In the genomic region with DNA sequence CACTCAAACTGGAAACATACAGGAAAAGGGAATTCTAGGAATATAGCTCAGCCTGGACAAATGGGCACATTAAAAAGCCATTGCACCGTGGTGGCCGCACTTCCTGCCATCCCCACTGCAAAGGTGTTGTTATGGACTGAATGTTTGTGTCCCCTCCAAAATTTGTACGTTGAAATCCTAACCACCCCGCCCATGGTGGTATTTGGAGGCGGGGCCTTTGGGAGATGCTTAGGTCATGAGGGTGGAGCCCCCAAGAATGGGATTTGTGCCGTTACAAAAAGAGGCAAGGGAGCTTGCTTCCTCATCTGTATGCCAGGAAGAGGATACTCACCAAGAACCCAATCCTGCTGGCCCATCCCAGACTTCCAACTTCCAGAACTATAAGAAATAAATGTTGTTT, we compare ENCODE assay signal across 1 cellular context.
TF ChIP-seq lines count a peak whose summit lies in the region.

No MANE protein-coding gene starts in this region.

TF ChIP-seq in K562, 482 proteins besides CTCF, POLR2A, EP300 and RAD21 (continued from another document and continues in another):
- TF ChIP-seq, protein P1, sequence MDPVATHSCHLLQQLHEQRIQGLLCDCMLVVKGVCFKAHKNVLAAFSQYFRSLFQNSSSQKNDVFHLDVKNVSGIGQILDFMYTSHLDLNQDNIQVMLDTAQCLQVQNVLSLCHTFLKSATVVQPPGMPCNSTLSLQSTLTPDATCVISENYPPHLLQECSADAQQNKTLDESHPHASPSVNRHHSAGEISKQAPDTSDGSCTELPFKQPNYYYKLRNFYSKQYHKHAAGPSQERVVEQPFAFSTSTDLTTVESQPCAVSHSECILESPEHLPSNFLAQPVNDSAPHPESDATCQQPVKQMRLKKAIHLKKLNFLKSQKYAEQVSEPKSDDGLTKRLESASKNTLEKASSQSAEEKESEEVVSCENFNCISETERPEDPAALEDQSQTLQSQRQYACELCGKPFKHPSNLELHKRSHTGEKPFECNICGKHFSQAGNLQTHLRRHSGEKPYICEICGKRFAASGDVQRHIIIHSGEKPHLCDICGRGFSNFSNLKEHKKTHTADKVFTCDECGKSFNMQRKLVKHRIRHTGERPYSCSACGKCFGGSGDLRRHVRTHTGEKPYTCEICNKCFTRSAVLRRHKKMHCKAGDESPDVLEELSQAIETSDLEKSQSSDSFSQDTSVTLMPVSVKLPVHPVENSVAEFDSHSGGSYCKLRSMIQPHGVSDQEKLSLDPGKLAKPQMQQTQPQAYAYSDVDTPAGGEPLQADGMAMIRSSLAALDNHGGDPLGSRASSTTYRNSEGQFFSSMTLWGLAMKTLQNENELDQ (CRISPR knock-in tag; IDR thresholded peaks at IDR 0.05; ENCODE audit: borderline replicate concordance): no peak
- no peak for TF ChIP-seq CBX8 (IDR thresholded peaks at IDR 0.05; ENCODE audit: borderline replicate concordance, extremely low read depth, low read depth, low read length, poor library complexity, severe bottlenecking)
- TF ChIP-seq JUND (IDR thresholded peaks at IDR 0.05; ENCODE audit: borderline replicate concordance, low read depth, low read length): peak; percentile 36; the same call in 1 of the 2 replicates
- no peak; the same call in 2 of the 3 replicates for TF ChIP-seq JUND (tag; IDR thresholded peaks at IDR 0.05; ENCODE audit: borderline replicate concordance, low read depth, low read length)
- TF ChIP-seq FOS (IDR thresholded peaks at IDR 0.05; ENCODE audit: extremely low read depth, insufficient read length): no peak
- no peak for TF ChIP-seq NRF1 (conservative IDR thresholded peaks at IDR 0.05 in 1 of 2, IDR thresholded peaks at IDR 0.05 in 1 of 2)
- no peak for TF ChIP-seq ZBTB1 (CRISPR knock-in tag; IDR thresholded peaks at IDR 0.05; ENCODE audit: borderline replicate concordance, low read depth)
- peak; percentile 24; the same call in 1 of the 2 replicates for TF ChIP-seq RBFOX2 (IDR thresholded peaks at IDR 0.05; ENCODE audit: low read depth, low read length)
- TF ChIP-seq MTF1 (CRISPR knock-in tag; IDR thresholded peaks at IDR 0.05; ENCODE audit: borderline replicate concordance): no peak
- TF ChIP-seq MAZ (CRISPR knock-in tag; conservative IDR thresholded peaks at IDR 0.05 in 1 of 2, IDR thresholded peaks at IDR 0.05 in 1 of 2): 0 out of 4 replicates have a peak, but pooled peaks of 1 of the 2 experiments have one; percentile 12
- no peak for TF ChIP-seq PCBP1 (IDR thresholded peaks at IDR 0.05; ENCODE audit: low read depth, low read length, poor library complexity, severe bottlenecking)
- no peak for TF ChIP-seq BRD4 (IDR thresholded peaks at IDR 0.05)
- TF ChIP-seq NFE2 (IDR thresholded peaks at IDR 0.05; ENCODE audit: low read depth): peak; percentile 12; the same call in 1 of the 2 replicates
- TF ChIP-seq HDAC8 (tag; IDR thresholded peaks at IDR 0.05): no peak
- no peak for TF ChIP-seq POLR2AphosphoS2 (IDR thresholded peaks at IDR 0.05; ENCODE audit: low read length)
- no peak for TF ChIP-seq EP400 (IDR thresholded peaks at IDR 0.05)
- TF ChIP-seq SRF (CRISPR knock-in tag; IDR thresholded peaks at IDR 0.05): 0 out of 4 replicates have a peak, but pooled peaks of 1 of the 2 experiments have one; percentile 29
- no peak for TF ChIP-seq ZFX (CRISPR knock-in tag; IDR thresholded peaks at IDR 0.05)
- TF ChIP-seq POLR3G (IDR thresholded peaks at IDR 0.05; ENCODE audit: extremely low read depth, insufficient read length, insufficient replicate concordance): no peak
- TF ChIP-seq ARNT (IDR thresholded peaks at IDR 0.05): no peak
- TF ChIP-seq ARID3A (IDR thresholded peaks at IDR 0.05; ENCODE audit: borderline replicate concordance, low read depth, low read length): no peak
- no peak for TF ChIP-seq BCOR (IDR thresholded peaks at IDR 0.05)
- TF ChIP-seq DMBX1 (CRISPR knock-in tag; IDR thresholded peaks at IDR 0.05; ENCODE audit: borderline replicate concordance): no peak
- peak; percentile 25; the same call in 1 of the 2 replicates for TF ChIP-seq SMARCA4 (IDR thresholded peaks at IDR 0.05)
- TF ChIP-seq ATF1 (CRISPR knock-in tag; IDR thresholded peaks at IDR 0.05): no peak
- peak; percentile 32; the same call in 1 of the 2 replicates for TF ChIP-seq ATF1 (tag; IDR thresholded peaks at IDR 0.05)
- no peak for TF ChIP-seq SETDB1 (IDR thresholded peaks at IDR 0.05; ENCODE audit: low read length)
- no peak for TF ChIP-seq NFRKB (IDR thresholded peaks at IDR 0.05; ENCODE audit: low read depth)
- no peak for TF ChIP-seq JUNB (CRISPR knock-in tag; conservative IDR thresholded peaks at IDR 0.05)
- no peak for TF ChIP-seq RNF219 (CRISPR knock-in tag; IDR thresholded peaks at IDR 0.05)
- no peak for TF ChIP-seq MYNN (IDR thresholded peaks at IDR 0.05)
- TF ChIP-seq MYNN (CRISPR knock-in tag; IDR thresholded peaks at IDR 0.05): no peak
- TF ChIP-seq FOXJ2 (tag; IDR thresholded peaks at IDR 0.05): no peak
- peak; percentile 65; the same call in 1 of the 2 replicates for TF ChIP-seq ZBTB7A (IDR thresholded peaks at IDR 0.05; ENCODE audit: borderline replicate concordance, control insufficient read depth, low read depth, low read length)
- 0 out of 2 replicates have a peak, but pooled peaks have one; percentile 44 for TF ChIP-seq L3MBTL2 (IDR thresholded peaks at IDR 0.05)
- TF ChIP-seq ZNF695 (CRISPR knock-in tag; IDR thresholded peaks at IDR 0.05): no peak
- TF ChIP-seq, protein P2, sequence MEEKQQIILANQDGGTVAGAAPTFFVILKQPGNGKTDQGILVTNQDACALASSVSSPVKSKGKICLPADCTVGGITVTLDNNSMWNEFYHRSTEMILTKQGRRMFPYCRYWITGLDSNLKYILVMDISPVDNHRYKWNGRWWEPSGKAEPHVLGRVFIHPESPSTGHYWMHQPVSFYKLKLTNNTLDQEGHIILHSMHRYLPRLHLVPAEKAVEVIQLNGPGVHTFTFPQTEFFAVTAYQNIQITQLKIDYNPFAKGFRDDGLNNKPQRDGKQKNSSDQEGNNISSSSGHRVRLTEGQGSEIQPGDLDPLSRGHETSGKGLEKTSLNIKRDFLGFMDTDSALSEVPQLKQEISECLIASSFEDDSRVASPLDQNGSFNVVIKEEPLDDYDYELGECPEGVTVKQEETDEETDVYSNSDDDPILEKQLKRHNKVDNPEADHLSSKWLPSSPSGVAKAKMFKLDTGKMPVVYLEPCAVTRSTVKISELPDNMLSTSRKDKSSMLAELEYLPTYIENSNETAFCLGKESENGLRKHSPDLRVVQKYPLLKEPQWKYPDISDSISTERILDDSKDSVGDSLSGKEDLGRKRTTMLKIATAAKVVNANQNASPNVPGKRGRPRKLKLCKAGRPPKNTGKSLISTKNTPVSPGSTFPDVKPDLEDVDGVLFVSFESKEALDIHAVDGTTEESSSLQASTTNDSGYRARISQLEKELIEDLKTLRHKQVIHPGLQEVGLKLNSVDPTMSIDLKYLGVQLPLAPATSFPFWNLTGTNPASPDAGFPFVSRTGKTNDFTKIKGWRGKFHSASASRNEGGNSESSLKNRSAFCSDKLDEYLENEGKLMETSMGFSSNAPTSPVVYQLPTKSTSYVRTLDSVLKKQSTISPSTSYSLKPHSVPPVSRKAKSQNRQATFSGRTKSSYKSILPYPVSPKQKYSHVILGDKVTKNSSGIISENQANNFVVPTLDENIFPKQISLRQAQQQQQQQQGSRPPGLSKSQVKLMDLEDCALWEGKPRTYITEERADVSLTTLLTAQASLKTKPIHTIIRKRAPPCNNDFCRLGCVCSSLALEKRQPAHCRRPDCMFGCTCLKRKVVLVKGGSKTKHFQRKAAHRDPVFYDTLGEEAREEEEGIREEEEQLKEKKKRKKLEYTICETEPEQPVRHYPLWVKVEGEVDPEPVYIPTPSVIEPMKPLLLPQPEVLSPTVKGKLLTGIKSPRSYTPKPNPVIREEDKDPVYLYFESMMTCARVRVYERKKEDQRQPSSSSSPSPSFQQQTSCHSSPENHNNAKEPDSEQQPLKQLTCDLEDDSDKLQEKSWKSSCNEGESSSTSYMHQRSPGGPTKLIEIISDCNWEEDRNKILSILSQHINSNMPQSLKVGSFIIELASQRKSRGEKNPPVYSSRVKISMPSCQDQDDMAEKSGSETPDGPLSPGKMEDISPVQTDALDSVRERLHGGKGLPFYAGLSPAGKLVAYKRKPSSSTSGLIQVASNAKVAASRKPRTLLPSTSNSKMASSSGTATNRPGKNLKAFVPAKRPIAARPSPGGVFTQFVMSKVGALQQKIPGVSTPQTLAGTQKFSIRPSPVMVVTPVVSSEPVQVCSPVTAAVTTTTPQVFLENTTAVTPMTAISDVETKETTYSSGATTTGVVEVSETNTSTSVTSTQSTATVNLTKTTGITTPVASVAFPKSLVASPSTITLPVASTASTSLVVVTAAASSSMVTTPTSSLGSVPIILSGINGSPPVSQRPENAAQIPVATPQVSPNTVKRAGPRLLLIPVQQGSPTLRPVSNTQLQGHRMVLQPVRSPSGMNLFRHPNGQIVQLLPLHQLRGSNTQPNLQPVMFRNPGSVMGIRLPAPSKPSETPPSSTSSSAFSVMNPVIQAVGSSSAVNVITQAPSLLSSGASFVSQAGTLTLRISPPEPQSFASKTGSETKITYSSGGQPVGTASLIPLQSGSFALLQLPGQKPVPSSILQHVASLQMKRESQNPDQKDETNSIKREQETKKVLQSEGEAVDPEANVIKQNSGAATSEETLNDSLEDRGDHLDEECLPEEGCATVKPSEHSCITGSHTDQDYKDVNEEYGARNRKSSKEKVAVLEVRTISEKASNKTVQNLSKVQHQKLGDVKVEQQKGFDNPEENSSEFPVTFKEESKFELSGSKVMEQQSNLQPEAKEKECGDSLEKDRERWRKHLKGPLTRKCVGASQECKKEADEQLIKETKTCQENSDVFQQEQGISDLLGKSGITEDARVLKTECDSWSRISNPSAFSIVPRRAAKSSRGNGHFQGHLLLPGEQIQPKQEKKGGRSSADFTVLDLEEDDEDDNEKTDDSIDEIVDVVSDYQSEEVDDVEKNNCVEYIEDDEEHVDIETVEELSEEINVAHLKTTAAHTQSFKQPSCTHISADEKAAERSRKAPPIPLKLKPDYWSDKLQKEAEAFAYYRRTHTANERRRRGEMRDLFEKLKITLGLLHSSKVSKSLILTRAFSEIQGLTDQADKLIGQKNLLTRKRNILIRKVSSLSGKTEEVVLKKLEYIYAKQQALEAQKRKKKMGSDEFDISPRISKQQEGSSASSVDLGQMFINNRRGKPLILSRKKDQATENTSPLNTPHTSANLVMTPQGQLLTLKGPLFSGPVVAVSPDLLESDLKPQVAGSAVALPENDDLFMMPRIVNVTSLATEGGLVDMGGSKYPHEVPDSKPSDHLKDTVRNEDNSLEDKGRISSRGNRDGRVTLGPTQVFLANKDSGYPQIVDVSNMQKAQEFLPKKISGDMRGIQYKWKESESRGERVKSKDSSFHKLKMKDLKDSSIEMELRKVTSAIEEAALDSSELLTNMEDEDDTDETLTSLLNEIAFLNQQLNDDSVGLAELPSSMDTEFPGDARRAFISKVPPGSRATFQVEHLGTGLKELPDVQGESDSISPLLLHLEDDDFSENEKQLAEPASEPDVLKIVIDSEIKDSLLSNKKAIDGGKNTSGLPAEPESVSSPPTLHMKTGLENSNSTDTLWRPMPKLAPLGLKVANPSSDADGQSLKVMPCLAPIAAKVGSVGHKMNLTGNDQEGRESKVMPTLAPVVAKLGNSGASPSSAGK (IDR thresholded peaks at IDR 0.05): peak; percentile 35; the same call in 1 of the 2 replicates
- no peak for TF ChIP-seq UBTF (IDR thresholded peaks at IDR 0.05; ENCODE audit: borderline replicate concordance in 1 of 2, low read depth in 2 of 2, low read length in 2 of 2)
- no peak for TF ChIP-seq MCM7 (IDR thresholded peaks at IDR 0.05)
- no peak for TF ChIP-seq SAP30 (IDR thresholded peaks at IDR 0.05; ENCODE audit: borderline replicate concordance, insufficient read depth, low read depth, low read length, poor library complexity, severe bottlenecking)
- no peak for TF ChIP-seq MAFF (IDR thresholded peaks at IDR 0.05; ENCODE audit: low read length)
- TF ChIP-seq ZSCAN29 (IDR thresholded peaks at IDR 0.05): no peak
- TF ChIP-seq RBM39 (optimal IDR thresholded peaks at IDR 0.05; ENCODE audit: low read depth, low read length): no peak
- TF ChIP-seq NCOA6 (IDR thresholded peaks at IDR 0.05): no peak
- no peak for TF ChIP-seq CC2D1A (IDR thresholded peaks at IDR 0.05)
- TF ChIP-seq SNIP1 (IDR thresholded peaks at IDR 0.05; ENCODE audit: low read depth): no peak
